ENCODE assay signal across 10 cellular contexts in genomic region chr19:42012747-42013146, GRCh38. TPM values are rescaled to one million over a fixed set of nuclear protein-coding genes. Genes with fewer than 3 reads are reported as not detected.
"Had no signal": no experiment of that assay in that cellular context is flagged by ENCODE, and none has a peak within 500 bp of the region (broad histone marks: within the 10 kb centered on the region; RNA-seq: fewer than 3 reads in every experiment).

No MANE protein-coding gene starts in this region.

RNA-seq across cellular contexts. Expression of gene ATP1A3, which starts 18.7 kb away (rescaled TPM):
- total RNA-seq: kidney, kidney epithelial cell, left lung, lower leg skin, lung microvascular endothelial cell, mesenteric fat pad, mesothelial cell of epicardium had no signal
- polyA plus RNA-seq: keratinocyte had no signal

RNA-seq across cellular contexts. Expression of gene GRIK5, which starts 57.3 kb away (rescaled TPM):
- total RNA-seq: lung microvascular endothelial cell had no signal
- polyA plus RNA-seq: immature natural killer cell; naive thymus-derived CD8-positive, alpha-beta T cell had no signal
